12 cellular contexts compared by ENCODE assay signal in the genomic region with DNA sequence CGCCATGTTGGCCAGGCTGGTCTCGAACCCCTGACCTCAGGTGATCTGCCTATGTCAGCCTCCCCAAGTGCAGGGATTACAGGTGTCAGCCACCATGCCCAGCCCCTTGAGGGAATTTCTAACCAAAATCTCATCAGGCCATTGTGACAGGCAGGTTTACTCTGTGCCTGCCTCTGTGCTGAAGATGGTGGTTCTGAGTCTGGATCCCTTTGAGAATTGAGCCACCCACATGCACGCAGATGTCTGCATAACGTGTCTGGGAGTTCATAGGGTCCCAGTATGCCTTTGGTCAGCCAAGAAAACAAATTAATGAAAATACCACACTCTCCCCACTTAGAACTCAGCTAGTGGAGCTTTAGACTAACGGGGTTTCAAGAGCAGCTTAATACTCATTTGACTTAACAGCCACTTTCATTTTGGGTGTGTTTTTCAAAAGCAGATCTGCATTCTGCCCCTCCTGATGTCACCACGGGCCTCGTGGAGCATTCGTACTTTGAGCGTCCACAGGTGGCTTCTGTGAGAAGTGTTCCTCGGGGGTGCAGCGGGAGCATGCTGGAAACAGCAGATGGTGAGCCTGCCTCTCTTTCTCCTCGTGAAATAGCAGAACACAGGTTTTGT.
DNase-seq lines count a peak whose midpoint lies in the region; ATAC-seq, FAIRE-seq and TF ChIP-seq lines count a peak whose summit lies in the region.
"Had no signal": no experiment of that assay in that cellular context is flagged by ENCODE, and none has a peak within 500 bp of the region (broad histone marks: within the 10 kb centered on the region; RNA-seq: fewer than 3 reads in every experiment).

No MANE protein-coding gene starts in this region.

- H3K9me3 ChIP-seq in OCI-LY3 (ENCODE audit: insufficient read depth, low read length), result no peaks in the 10 kb centered on the region
- H3K9me3 ChIP-seq: ascending aorta had no signal

- peaks cover 50% of the 10 kb centered on the region for H3K36me3 Mint-ChIP-seq in stimulated activated naive CD8-positive, alpha-beta T cell treated with anti-CD3 and anti-CD28 coated beads, Interleukin-15, Interleukin-2, amounts not matched to agents 100 ng/mL and 50 ng/mL, for 24 hours (ENCODE audit: low read depth)

- H3K36me3 ChIP-seq in OCI-LY3 (replicated peaks; ENCODE audit: low read depth, low read length), result peaks cover 14% of the 10 kb centered on the region

- peak; percentile 37 for TF ChIP-seq CTCF in OCI-LY3 (IDR thresholded peaks at IDR 0.05; ENCODE audit: low read depth, low read length)

- no peak for FAIRE-seq in urothelium cell line (lab: Jason Lieb, UNC)

- no peaks in the 10 kb centered on the region for H3K9me3 Mint-ChIP-seq in stimulated activated naive CD8-positive, alpha-beta T cell treated with anti-CD3 and anti-CD28 coated beads, Interleukin-15, Interleukin-2, amounts not matched to agents 100 ng/mL and 50 ng/mL, for 24 hours
- H3K9me3 Mint-ChIP-seq: GM23338 had no signal

- ATAC-seq in stimulated activated naive CD8-positive, alpha-beta T cell treated with anti-CD3 and anti-CD28 coated beads, Interleukin-15, Interleukin-2, amounts not matched to agents 100 U/mL and 50 U/mL, for 24 hours, result no peak
- ATAC-seq in HG02571 (IDR thresholded peaks at IDR 0.05; ENCODE audit: unreplicated experiment) (peak; percentile 56), HG03108 (IDR thresholded peaks at IDR 0.05; ENCODE audit: unreplicated experiment) (no peak)
- ATAC-seq: GM23338 had no signal

- no peaks in the 10 kb centered on the region for H4K20me1 ChIP-seq in OCI-LY3 (ENCODE audit: insufficient read depth, low read length)

- peak overlapping the region; percentile 90 for H3K27ac ChIP-seq in OCI-LY3 (ENCODE audit: low read length)
- H3K27ac ChIP-seq: ascending aorta, VCaP had no signal

- DNase-seq in stimulated activated naive CD8-positive, alpha-beta T cell treated with anti-CD3 and anti-CD28 coated beads, Interleukin-15, Interleukin-2, amounts not matched to agents 100 U/mL and 50 U/mL, for 24 hours, result no peak
- no peak for DNase-seq in urothelium cell line (ENCODE audit: low spot score)
- DNase-seq in NCI-H524 treated with DMSO at 0.1 percent for 48 hours (lab: John Stamatoyannopoulos, UW), result no peak
- no peak for DNase-seq in NCI-H2227 (lab: John Stamatoyannopoulos, UW; ENCODE audit: unreplicated experiment)
- DNase-seq: DND-41 had no signal

- no peaks in the 10 kb centered on the region for H3K27me3 Mint-ChIP-seq in stimulated activated naive CD8-positive, alpha-beta T cell treated with anti-CD3 and anti-CD28 coated beads, Interleukin-15, Interleukin-2, amounts not matched to agents 100 ng/mL and 50 ng/mL, for 24 hours

- H3K27me3 ChIP-seq in OCI-LY3 (ENCODE audit: low read depth, low read length), result no peaks in the 10 kb centered on the region
- H3K27me3 ChIP-seq: ascending aorta had no signal

- H3K9ac ChIP-seq in OCI-LY3 (ENCODE audit: low read length), result peak overlapping the region; percentile 48

- peak overlapping the region; percentile 52 for H3K4me3 ChIP-seq in OCI-LY3 (ENCODE audit: low read length)
- H3K4me3 ChIP-seq: ascending aorta, GM23338 had no signal

- peaks cover 37% of the 10 kb centered on the region for H3K4me1 Mint-ChIP-seq in stimulated activated naive CD8-positive, alpha-beta T cell treated with anti-CD3 and anti-CD28 coated beads, Interleukin-15, Interleukin-2, amounts not matched to agents 100 ng/mL and 50 ng/mL, for 24 hours (ENCODE audit: low read depth)
- H3K4me1 Mint-ChIP-seq: GM23338 had no signal

- no peaks in the 10 kb centered on the region for H3K79me2 ChIP-seq in OCI-LY3 (ENCODE audit: low read length)

- no peak overlapping the region for H2AFZ ChIP-seq in OCI-LY3 (ENCODE audit: low read depth, low read length)
- H2AFZ ChIP-seq: GM23338 had no signal

- no peak overlapping the region for H3K4me3 Mint-ChIP-seq in stimulated activated naive CD8-positive, alpha-beta T cell treated with anti-CD3 and anti-CD28 coated beads, Interleukin-15, Interleukin-2, amounts not matched to agents 100 ng/mL and 50 ng/mL, for 24 hours
- H3K4me3 Mint-ChIP-seq: GM23338 had no signal

- peak overlapping the region; percentile 52 for H3K27ac Mint-ChIP-seq in stimulated activated naive CD8-positive, alpha-beta T cell treated with anti-CD3 and anti-CD28 coated beads, Interleukin-15, Interleukin-2, amounts not matched to agents 100 ng/mL and 50 ng/mL, for 24 hours
- H3K27ac Mint-ChIP-seq: GM23338 had no signal

- peak overlapping the region; percentile 78 for H3K4me2 ChIP-seq in OCI-LY3 (ENCODE audit: low read length)
- H3K4me2 ChIP-seq: GM23338 had no signal

- peaks cover 71% of the 10 kb centered on the region for H3K4me1 ChIP-seq in OCI-LY3 (ENCODE audit: low read length)
- H3K4me1 ChIP-seq: ascending aorta had no signal
